ENCODE assay signal across 1 cellular context in genomic region chr20:50560867-50561266, GRCh38.
TF ChIP-seq lines count a peak whose summit lies in the region.

No MANE protein-coding gene starts in this region.

TF ChIP-seq in H1, 55 proteins besides CTCF, POLR2A, EP300 and RAD21:
- TF ChIP-seq YY1 (IDR thresholded peaks at IDR 0.05; ENCODE audit: low read depth, low read length) (no peak), SIN3A (conservative IDR thresholded peaks at IDR 0.05 in 1 of 2, IDR thresholded peaks at IDR 0.05 in 1 of 2; ENCODE audit: low read depth in 1 of 2, low read length in 2 of 2) (no peak), JUN (IDR thresholded peaks at IDR 0.05; ENCODE audit: low read depth, low read length) (no peak), POLR2AphosphoS5 (IDR thresholded peaks at IDR 0.05; ENCODE audit: low read depth, low read length) (no peak), SIX5 (IDR thresholded peaks at IDR 0.05; ENCODE audit: low read depth, low read length) (no peak), CBX5 (IDR thresholded peaks at IDR 0.05; ENCODE audit: low read depth, low read length) (no peak), CREB1 (IDR thresholded peaks at IDR 0.05) (no peak), SP4 (IDR thresholded peaks at IDR 0.05; ENCODE audit: low read length) (no peak), ASH2L (IDR thresholded peaks at IDR 0.05; ENCODE audit: low read length) (no peak), TEAD4 (IDR thresholded peaks at IDR 0.05; ENCODE audit: low read depth, low read length) (no peak), GTF2F1 (IDR thresholded peaks at IDR 0.05; ENCODE audit: borderline replicate concordance, low read depth, low read length) (no peak)
TF ChIP-seq in H1: peak in this region for 0.
